Comparison of ENCODE assay signal across 8 cellular contexts in genomic region chr9:129080608-129081387, GRCh38. TPM values are rescaled to one million over a fixed set of nuclear protein-coding genes. Genes with fewer than 3 reads are reported as not detected.
DNase-seq lines count a peak whose midpoint lies in the region; ATAC-seq, FAIRE-seq and TF ChIP-seq lines count a peak whose summit lies in the region.

A gene with protein sequence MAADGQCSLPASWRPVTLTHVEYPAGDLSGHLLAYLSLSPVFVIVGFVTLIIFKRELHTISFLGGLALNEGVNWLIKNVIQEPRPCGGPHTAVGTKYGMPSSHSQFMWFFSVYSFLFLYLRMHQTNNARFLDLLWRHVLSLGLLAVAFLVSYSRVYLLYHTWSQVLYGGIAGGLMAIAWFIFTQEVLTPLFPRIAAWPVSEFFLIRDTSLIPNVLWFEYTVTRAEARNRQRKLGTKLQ (plus strand): TSS chr9:129081111. CDS start chr9:129081132, 21 bp downstream.

- peaks cover 40% of the 10 kb centered on the region for H3K36me3 ChIP-seq in WERI-Rb-1
- peaks cover 6% of the 10 kb centered on the region for H3K36me3 ChIP-seq in bronchial epithelial cell (ENCODE audit: control insufficient read depth, insufficient read depth, low read length)
- peaks cover 11% of the 10 kb centered on the region for H3K36me3 ChIP-seq in iPS-20b (ENCODE audit: insufficient read depth, low read depth, low read length)

- ATAC-seq in GM18873 (IDR thresholded peaks at IDR 0.05; ENCODE audit: low FRiP score, unreplicated experiment) (peak; percentile 90), HG03139 (IDR thresholded peaks at IDR 0.05; ENCODE audit: unreplicated experiment) (peak; percentile 88)

- H3K27me3 ChIP-seq in WERI-Rb-1 (ENCODE audit: insufficient read depth, low read depth, severe bottlenecking) (no peaks in the 10 kb centered on the region), bronchial epithelial cell (ENCODE audit: control insufficient read depth, insufficient read depth, low read length) (no peaks in the 10 kb centered on the region), iPS-20b (ENCODE audit: insufficient read depth, low read length) (no peaks in the 10 kb centered on the region)

- peak within 1 kb of the TSS; percentile 96 for H3K27ac ChIP-seq in WERI-Rb-1
- peak within 1 kb of the TSS; percentile 61 for H3K27ac ChIP-seq in iPS-20b (ENCODE audit: low read length)
- H3K27ac ChIP-seq in skin epidermis: peak within 1 kb of the TSS; percentile 25 to 90 (median 79)

- no peak for TF ChIP-seq CTCF in WERI-Rb-1 (IDR thresholded peaks at IDR 0.05; ENCODE audit: low read depth, low read length)
- no peak for TF ChIP-seq CTCF in bronchial epithelial cell (IDR thresholded peaks at IDR 0.05; ENCODE audit: insufficient read depth, low read length, severe bottlenecking)

- H3K4me1 ChIP-seq in iPS-20b (ENCODE audit: insufficient read depth, low read length): peaks cover 5% of the 10 kb centered on the region; the same call in 1 of the 2 replicates

- H3K9me3 ChIP-seq in WERI-Rb-1 (ENCODE audit: severe bottlenecking) (no peaks in the 10 kb centered on the region), iPS-20b (ENCODE audit: insufficient read depth, low read depth, low read length) (no peaks in the 10 kb centered on the region)

- no peak for FAIRE-seq in bronchial epithelial cell (lab: Jason Lieb, UNC)

- DNase-seq in ACHN: peak; percentile 97
- DNase-seq in NCI-H2227 (lab: John Stamatoyannopoulos, UW; ENCODE audit: unreplicated experiment): peak; percentile 98
- DNase-seq in WERI-Rb-1: peak; percentile 100
- peak; percentile 95 for DNase-seq in bronchial epithelial cell (ENCODE audit: low read depth)

- peak within 1 kb of the TSS; percentile 76 for H3K4me3 ChIP-seq in WERI-Rb-1 (ENCODE audit: low read depth, low read length)
- peak within 1 kb of the TSS; percentile 63 for H3K4me3 ChIP-seq in bronchial epithelial cell (ENCODE audit: low read depth, low read length)
- H3K4me3 ChIP-seq in iPS-20b (ENCODE audit: low read length): peak within 1 kb of the TSS; percentile 96
- H3K4me3 ChIP-seq in skin epidermis: peak within 1 kb of the TSS; percentile 54 to 87 (median 78)

- peak within 1 kb of the TSS; percentile 91 for H3K9ac ChIP-seq in iPS-20b (ENCODE audit: low read depth, low read length)

- in situ Hi-C loops in ACHN (cut with HindIII; ENCODE audit: low pct_ligation_motif_present, low pct_unique_long_range_greater_than_20kb, low sequenced_read_pairs): no loop called here

RNA-seq across cellular contexts. Expression of the gene that starts here (rescaled TPM):
- total RNA-seq in bronchial epithelial cell: 10.0 and 10.8 TPM in 2 replicates

Comparison
In these comparisons a context has a peak if more than half of its experiments do, and no peak if none do; other contexts are left out.
1. Peak in every context shown above with its lines: DNase-seq, ATAC-seq, H3K4me3 ChIP-seq and H3K27ac ChIP-seq.